Comparison of ENCODE assay signal across 8 cellular contexts in genomic region chr17:64808178-64808977, GRCh38.
DNase-seq lines count a peak whose midpoint lies in the region; ATAC-seq and TF ChIP-seq lines count a peak whose summit lies in the region.
"Not testable (repeated sequence)": the region's sequence is repeated elsewhere in the genome, so short reads cannot be mapped to it uniquely, and the experiment has no call there.

No MANE protein-coding gene starts in this region.

- not testable (repeated sequence) for H3K36me3 ChIP-seq in aorta (ENCODE audit: control insufficient read depth in 1 of 2, insufficient read depth in 2 of 2, low read length in 1 of 2)

- 42 to 58% methylated on average over 6 to 9 of the region's 9 CpGs for WGBS in aorta, 2 donors

- ATAC-seq in GM18505 (IDR thresholded peaks at IDR 0.05; ENCODE audit: unreplicated experiment), result peak; percentile 89
- peak; percentile 93 for ATAC-seq in HG02642 (IDR thresholded peaks at IDR 0.05; ENCODE audit: poor library complexity, unreplicated experiment)
- peak; percentile 85 for ATAC-seq in aorta (ENCODE audit: low FRiP score)

- intact Hi-C loops in aorta (cut with DNase I), result not testable (repeated sequence)

- TF ChIP-seq POLR2A in GM18505 (IDR thresholded peaks at IDR 0.05; ENCODE audit: borderline replicate concordance, extremely low read depth, insufficient read depth, insufficient read length), result not testable (repeated sequence)

- peak; percentile 13 for DNase-seq in LNCaP clone FGC (ENCODE audit: low read depth)
- DNase-seq in SIG-M5 treated with dmso at 0.1 percent for 504 hours (lab: John Stamatoyannopoulos, UW; ENCODE audit: unreplicated experiment), result peak; percentile 86
- DNase-seq in activated T-helper 9 cell treated with anti-CD3 and anti-CD28 coated beads, Interleukin-2, amount 50 U/mL, for 16 hours (ENCODE audit: low read depth), result peak; percentile 21
- DNase-seq in germinal center (ENCODE audit: low spot score), result peak; percentile 30
- DNase-seq in aorta, result peak; percentile 39 to 87

- H3K4me1 ChIP-seq in aorta (ENCODE audit: control insufficient read depth in 1 of 2, insufficient read depth in 2 of 2, low read length in 2 of 2), result not testable (repeated sequence)

- not testable (repeated sequence) for H3K4me3 ChIP-seq in LNCaP clone FGC (ENCODE audit: low read depth, low read length); skin epidermis; aorta (ENCODE audit: low read length in 2 of 2)

- not testable (repeated sequence) for H3K27me3 ChIP-seq in aorta (ENCODE audit: control insufficient read depth in 1 of 2, insufficient read depth in 2 of 2, low read length in 1 of 2)

- not testable (repeated sequence) for TF ChIP-seq CTCF in LNCaP clone FGC (IDR thresholded peaks at IDR 0.05; ENCODE audit: control insufficient read depth, extremely low read depth, insufficient read depth)

- not testable (repeated sequence) for H3K9me3 ChIP-seq in aorta (ENCODE audit: control insufficient read depth, low read length)

- peak overlapping the region in 15 of 21 experiments; percentile 3 to 73 (median 59) for H3K27ac ChIP-seq in skin epidermis
- H3K27ac ChIP-seq in aorta (ENCODE audit: low read depth in 1 of 2, low read length in 2 of 2), result not testable (repeated sequence)

Comparison
In these comparisons a context has a peak if more than half of its experiments do, and no peak if none do; other contexts are left out.
1. DNase-seq: peak in every context shown above with its lines; median percentile 86 in SIG-M5 treated with dmso at 0.1 percent for 504 hours; 63 in aorta; 30 in germinal center; 21 in activated T-helper 9 cell treated with anti-CD3 and anti-CD28 coated beads, Interleukin-2, amount 50 U/mL, for 16 hours; 13 in LNCaP clone FGC.